In genomic region chr4:67696061-67696460, GRCh38 we compare ENCODE assay signal across 25 cellular contexts. TPM values are rescaled to one million over a fixed set of nuclear protein-coding genes. Genes with fewer than 3 reads are reported as not detected.
"Had no signal": no experiment of that assay in that cellular context is flagged by ENCODE, and none has a peak within 500 bp of the region (broad histone marks: within the 10 kb centered on the region; RNA-seq: fewer than 3 reads in every experiment).

No MANE protein-coding gene starts in this region.

- ATAC-seq: activated CD8-positive, alpha-beta T cell treated with anti-CD3 and anti-CD28 coated beads, Interleukin-2, amount 10 ng/mL, durations not matched to agents 7 days and 5 days; WTC11 had no signal

- H3K36me3 ChIP-seq: cardiac muscle cell had no signal

- FAIRE-seq: RCC 7860 had no signal

- H3K27me3 Mint-ChIP-seq: activated naive CD8-positive, alpha-beta T cell; activated T-cell treated with anti-CD3 and anti-CD28 coated beads, Interleukin-2, amount 50 U/mL, for 24 hours had no signal

- H3K4me3 ChIP-seq: cardiac muscle cell, SJSA1 had no signal

- DNase-seq: activated CD4-positive, alpha-beta T cell treated with anti-CD3 and anti-CD28 coated beads for 48 hours; activated CD4-positive, alpha-beta T cell treated with anti-CD3 and anti-CD28 coated beads, Interleukin-2, amount 50 U/mL, for 4 hours; activated CD4-positive, CD25-positive, alpha-beta regulatory T cell treated with anti-CD3 and anti-CD28 coated beads, Interleukin-2, amount 50 U/mL, for 72 hours; activated CD8-positive, alpha-beta T cell treated with anti-CD3 and anti-CD28 coated beads, Interleukin-2, amount 10 ng/mL, durations not matched to agents 7 days and 5 days; activated effector memory CD4-positive, alpha-beta T cell treated with Interleukin-2 at 50 U/mL for 16 hours; activated naive CD4-positive, alpha-beta T cell; activated T-cell treated with anti-CD3 and anti-CD28 coated beads, Interleukin-2, amount 50 U/mL, for 24 hours; amygdala; brain microvascular endothelial cell; cerebellar nuclear complex; NCI-H1105 treated with DMSO at 0.1 percent for 48 hours; NCI-H1436 treated with DMSO at 0.1 percent for 48 hours; NCI-H187; NCI-H2081; NCI-H446; NCI-H524; SHP77 had no signal

- H3K27ac Mint-ChIP-seq: activated CD8-positive, alpha-beta T cell treated with anti-CD3 and anti-CD28 coated beads, Interleukin-2, amount 10 ng/mL, durations not matched to agents 7 days and 5 days; activated naive CD8-positive, alpha-beta T cell; activated T-cell treated with anti-CD3 and anti-CD28 coated beads, Interleukin-2, amount 50 U/mL, for 24 hours; activated T-helper 1 cell treated with anti-CD3 and anti-CD28 coated beads, Interleukin-12 subunit alpha, Interleukin-12 subunit beta, Interleukin-2, Interleukin-4 antibody, amounts not matched to agents 30 ng/mL and 10 ng/mL and 1 ng/mL, durations not matched to agents 14 hours and 24 hours and 36 hours; T-helper 1 cell treated with Interleukin-12 subunit alpha and Interleukin-12 subunit beta and Interleukin-4 antibody, amounts not matched to agents 30 μg/mL and 1 μg/mL, for 36 hours; WTC11 had no signal

- H3K9me3 Mint-ChIP-seq: activated T-cell treated with anti-CD3 and anti-CD28 coated beads, Interleukin-2, amount 50 U/mL, for 24 hours; WTC11 had no signal

- H3K27me3 ChIP-seq: brain microvascular endothelial cell, cardiac muscle cell, SJSA1 had no signal

- H3K9me3 ChIP-seq: SJSA1 had no signal

- H3K4me3 Mint-ChIP-seq: activated CD8-positive, alpha-beta T cell treated with anti-CD3 and anti-CD28 coated beads, Interleukin-2, amount 10 ng/mL, durations not matched to agents 7 days and 5 days; activated naive CD8-positive, alpha-beta T cell; activated T-cell treated with anti-CD3 and anti-CD28 coated beads, Interleukin-2, amount 50 U/mL, for 24 hours; activated T-helper 1 cell treated with anti-CD3 and anti-CD28 coated beads, Interleukin-12 subunit alpha, Interleukin-12 subunit beta, Interleukin-2, Interleukin-4 antibody, amounts not matched to agents 30 ng/mL and 10 ng/mL and 1 ng/mL, durations not matched to agents 14 hours and 24 hours and 36 hours; T-helper 1 cell treated with Interleukin-12 subunit alpha and Interleukin-12 subunit beta and Interleukin-4 antibody, amounts not matched to agents 30 μg/mL and 1 μg/mL, for 36 hours; WTC11 had no signal

- H3K27ac ChIP-seq: brain microvascular endothelial cell, cardiac muscle cell, SJSA1 had no signal

RNA-seq across cellular contexts. Expression of gene GNRHR, which starts 58.1 kb away (rescaled TPM):
- total RNA-seq: activated CD8-positive, alpha-beta T cell treated with anti-CD3 and anti-CD28 coated beads, Interleukin-2, amount 10 ng/mL, durations not matched to agents 7 days and 5 days; activated T-helper 1 cell treated with anti-CD3 and anti-CD28 coated beads, Interleukin-12 subunit alpha, Interleukin-12 subunit beta, Interleukin-2, Interleukin-4 antibody, amounts not matched to agents 30 ng/mL and 10 ng/mL and 1 ng/mL, durations not matched to agents 14 hours and 24 hours and 36 hours; astrocyte; cardiac muscle cell; SJSA1; WTC11 had no signal
